In genomic region chr4:74875451-74875850, GRCh38 we compare ENCODE assay signal across 1 cellular context.
TF ChIP-seq lines count a peak whose summit lies in the region.

No MANE protein-coding gene starts in this region.

TF ChIP-seq in HepG2, 621 proteins besides CTCF, POLR2A, EP300 and RAD21 (continued from another document):
- TF ChIP-seq, protein P1, sequence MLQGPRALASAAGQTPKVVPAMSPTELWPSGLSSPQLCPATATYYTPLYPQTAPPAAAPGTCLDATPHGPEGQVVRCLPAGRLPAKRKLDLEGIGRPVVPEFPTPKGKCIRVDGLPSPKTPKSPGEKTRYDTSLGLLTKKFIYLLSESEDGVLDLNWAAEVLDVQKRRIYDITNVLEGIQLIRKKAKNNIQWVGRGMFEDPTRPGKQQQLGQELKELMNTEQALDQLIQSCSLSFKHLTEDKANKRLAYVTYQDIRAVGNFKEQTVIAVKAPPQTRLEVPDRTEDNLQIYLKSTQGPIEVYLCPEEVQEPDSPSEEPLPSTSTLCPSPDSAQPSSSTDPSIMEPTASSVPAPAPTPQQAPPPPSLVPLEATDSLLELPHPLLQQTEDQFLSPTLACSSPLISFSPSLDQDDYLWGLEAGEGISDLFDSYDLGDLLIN (CRISPR knock-in tag; IDR thresholded peaks at IDR 0.05; ENCODE audit: borderline replicate concordance) = no peak
- TF ChIP-seq ZNF747 (CRISPR knock-in tag; IDR thresholded peaks at IDR 0.05; ENCODE audit: borderline replicate concordance) = no peak
- no peak for TF ChIP-seq U2AF1 (optimal IDR thresholded peaks at IDR 0.05; ENCODE audit: low read depth, low read length)
- no peak for TF ChIP-seq U2AF2 (IDR thresholded peaks at IDR 0.05; ENCODE audit: low read depth, low read length)
- TF ChIP-seq GTF2F1 (IDR thresholded peaks at IDR 0.05; ENCODE audit: low read length) = no peak
- no peak for TF ChIP-seq ZNF605 (CRISPR knock-in tag; IDR thresholded peaks at IDR 0.05)
- no peak for TF ChIP-seq KAT7 (CRISPR knock-in tag; IDR thresholded peaks at IDR 0.05; ENCODE audit: borderline replicate concordance)
- no peak for TF ChIP-seq POGZ (CRISPR knock-in tag; IDR thresholded peaks at IDR 0.05)
- TF ChIP-seq SNRNP70 (IDR thresholded peaks at IDR 0.05; ENCODE audit: low read depth, low read length) = no peak
